ENCODE assay signal across 1 cellular context in the genomic region with DNA sequence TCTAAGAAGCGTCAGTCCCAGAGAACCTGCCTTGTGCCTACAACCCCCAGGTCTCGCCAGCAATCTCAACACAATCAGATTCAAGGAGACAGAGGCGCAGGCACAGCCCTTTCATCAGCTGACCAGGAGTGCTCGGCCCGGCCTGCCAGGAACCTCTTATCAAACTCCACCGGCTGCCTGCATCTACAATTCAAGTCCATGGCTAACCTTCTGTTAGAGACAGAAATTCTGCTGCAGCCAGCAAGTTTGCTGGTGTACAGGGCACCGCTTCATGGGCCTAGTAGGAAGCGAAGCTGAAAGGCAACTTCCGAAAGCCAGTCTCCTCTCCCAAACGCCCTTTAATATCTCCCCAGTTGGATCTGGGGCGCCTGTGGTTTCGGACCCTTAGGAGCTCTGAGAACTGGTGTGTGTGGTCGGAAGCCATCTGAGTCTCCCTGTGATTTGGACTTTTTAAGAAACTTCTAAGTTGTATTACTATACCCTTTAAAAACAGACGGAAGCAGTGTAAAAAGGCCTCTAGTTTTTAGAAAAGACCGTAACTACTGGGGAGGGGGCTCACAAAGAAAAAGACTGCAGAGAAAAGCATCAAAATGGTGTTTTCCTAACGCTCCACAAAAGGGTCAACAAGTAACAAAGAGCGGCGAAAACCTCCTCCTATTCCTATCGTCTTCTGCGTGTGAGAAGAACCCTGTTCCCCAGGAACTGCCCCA.
TF ChIP-seq lines count a peak whose summit lies in the region.

No MANE protein-coding gene starts in this region.

TF ChIP-seq in K562, 482 proteins besides CTCF, POLR2A, EP300 and RAD21 (continued from another document and continues in another):
- TF ChIP-seq, protein P1, sequence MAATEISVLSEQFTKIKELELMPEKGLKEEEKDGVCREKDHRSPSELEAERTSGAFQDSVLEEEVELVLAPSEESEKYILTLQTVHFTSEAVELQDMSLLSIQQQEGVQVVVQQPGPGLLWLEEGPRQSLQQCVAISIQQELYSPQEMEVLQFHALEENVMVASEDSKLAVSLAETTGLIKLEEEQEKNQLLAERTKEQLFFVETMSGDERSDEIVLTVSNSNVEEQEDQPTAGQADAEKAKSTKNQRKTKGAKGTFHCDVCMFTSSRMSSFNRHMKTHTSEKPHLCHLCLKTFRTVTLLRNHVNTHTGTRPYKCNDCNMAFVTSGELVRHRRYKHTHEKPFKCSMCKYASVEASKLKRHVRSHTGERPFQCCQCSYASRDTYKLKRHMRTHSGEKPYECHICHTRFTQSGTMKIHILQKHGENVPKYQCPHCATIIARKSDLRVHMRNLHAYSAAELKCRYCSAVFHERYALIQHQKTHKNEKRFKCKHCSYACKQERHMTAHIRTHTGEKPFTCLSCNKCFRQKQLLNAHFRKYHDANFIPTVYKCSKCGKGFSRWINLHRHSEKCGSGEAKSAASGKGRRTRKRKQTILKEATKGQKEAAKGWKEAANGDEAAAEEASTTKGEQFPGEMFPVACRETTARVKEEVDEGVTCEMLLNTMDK (IDR thresholded peaks at IDR 0.05; ENCODE audit: borderline replicate concordance, insufficient read depth, low read depth, low read length, poor library complexity, severe bottlenecking), result no peak
- TF ChIP-seq ZNF707 (CRISPR knock-in tag; conservative IDR thresholded peaks at IDR 0.05) (no peak), ZNF165 (CRISPR knock-in tag; IDR thresholded peaks at IDR 0.05; ENCODE audit: borderline replicate concordance) (no peak), MYC (IDR thresholded peaks at IDR 0.05; ENCODE audit: low read depth, low read length) (peak; percentile 18; the same call in 1 of the 2 replicates), MYC (CRISPR knock-in tag; IDR thresholded peaks at IDR 0.05; ENCODE audit: borderline replicate concordance, low read depth) (no peak), PHF20 (IDR thresholded peaks at IDR 0.05; ENCODE audit: partially characterized antibody) (no peak), FOXA1 (IDR thresholded peaks at IDR 0.05; ENCODE audit: borderline replicate concordance) (no peak), NFYB (IDR thresholded peaks at IDR 0.05; ENCODE audit: extremely low read depth, insufficient read length) (no peak), KLF1 (tag; IDR thresholded peaks at IDR 0.05) (no peak), ILF3 (IDR thresholded peaks at IDR 0.05; ENCODE audit: borderline replicate concordance) (no peak), CREM (IDR thresholded peaks at IDR 0.05; ENCODE audit: low read depth) (peak; percentile 46), YY1 (IDR thresholded peaks at IDR 0.05; ENCODE audit: borderline replicate concordance in 1 of 3, control insufficient read depth in 1 of 3, extremely low read depth in 1 of 3, insufficient read depth in 3 of 3, insufficient read length in 1 of 3, insufficient replicate concordance in 2 of 3, low read depth in 1 of 3, low read length in 2 of 3) (peak in 1 of 3 experiments; percentile 22), TAF7 (tag; IDR thresholded peaks at IDR 0.05) (no peak), DPF2 (IDR thresholded peaks at IDR 0.05) (peak; percentile 89), FOSL1 (tag; conservative IDR thresholded peaks at IDR 0.05) (no peak), ZNF717 (CRISPR knock-in tag; IDR thresholded peaks at IDR 0.05) (no peak), MCM7 (IDR thresholded peaks at IDR 0.05) (no peak), SLC30A9 (CRISPR knock-in tag; IDR thresholded peaks at IDR 0.05) (no peak), SETDB1 (IDR thresholded peaks at IDR 0.05; ENCODE audit: low read length) (no peak), BCOR (IDR thresholded peaks at IDR 0.05) (peak; percentile 77), ZBTB1 (CRISPR knock-in tag; IDR thresholded peaks at IDR 0.05; ENCODE audit: borderline replicate concordance, low read depth) (no peak), SAFB (IDR thresholded peaks at IDR 0.05; ENCODE audit: borderline replicate concordance, low read depth, low read length) (no peak), TCF7 (IDR thresholded peaks at IDR 0.05; ENCODE audit: borderline replicate concordance) (0 out of 2 replicates have a peak, but pooled peaks have one; percentile 32), ZNF143 (CRISPR knock-in tag; IDR thresholded peaks at IDR 0.05) (no peak; the same call in 1 of the 2 replicates), MYNN (IDR thresholded peaks at IDR 0.05) (peak; percentile 87), MYNN (CRISPR knock-in tag; IDR thresholded peaks at IDR 0.05) (no peak), MAFF (IDR thresholded peaks at IDR 0.05; ENCODE audit: low read length) (peak; percentile 60), RBM22 (IDR thresholded peaks at IDR 0.05; ENCODE audit: low read depth, low read length, poor library complexity, severe bottlenecking) (no peak), NEUROD1 (IDR thresholded peaks at IDR 0.05; ENCODE audit: borderline replicate concordance, low read depth, low read length, partially characterized antibody) (no peak)
- TF ChIP-seq, protein P2, sequence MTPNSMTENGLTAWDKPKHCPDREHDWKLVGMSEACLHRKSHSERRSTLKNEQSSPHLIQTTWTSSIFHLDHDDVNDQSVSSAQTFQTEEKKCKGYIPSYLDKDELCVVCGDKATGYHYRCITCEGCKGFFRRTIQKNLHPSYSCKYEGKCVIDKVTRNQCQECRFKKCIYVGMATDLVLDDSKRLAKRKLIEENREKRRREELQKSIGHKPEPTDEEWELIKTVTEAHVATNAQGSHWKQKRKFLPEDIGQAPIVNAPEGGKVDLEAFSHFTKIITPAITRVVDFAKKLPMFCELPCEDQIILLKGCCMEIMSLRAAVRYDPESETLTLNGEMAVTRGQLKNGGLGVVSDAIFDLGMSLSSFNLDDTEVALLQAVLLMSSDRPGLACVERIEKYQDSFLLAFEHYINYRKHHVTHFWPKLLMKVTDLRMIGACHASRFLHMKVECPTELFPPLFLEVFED (CRISPR knock-in tag; conservative IDR thresholded peaks at IDR 0.05), result no peak
- TF ChIP-seq, protein P3, sequence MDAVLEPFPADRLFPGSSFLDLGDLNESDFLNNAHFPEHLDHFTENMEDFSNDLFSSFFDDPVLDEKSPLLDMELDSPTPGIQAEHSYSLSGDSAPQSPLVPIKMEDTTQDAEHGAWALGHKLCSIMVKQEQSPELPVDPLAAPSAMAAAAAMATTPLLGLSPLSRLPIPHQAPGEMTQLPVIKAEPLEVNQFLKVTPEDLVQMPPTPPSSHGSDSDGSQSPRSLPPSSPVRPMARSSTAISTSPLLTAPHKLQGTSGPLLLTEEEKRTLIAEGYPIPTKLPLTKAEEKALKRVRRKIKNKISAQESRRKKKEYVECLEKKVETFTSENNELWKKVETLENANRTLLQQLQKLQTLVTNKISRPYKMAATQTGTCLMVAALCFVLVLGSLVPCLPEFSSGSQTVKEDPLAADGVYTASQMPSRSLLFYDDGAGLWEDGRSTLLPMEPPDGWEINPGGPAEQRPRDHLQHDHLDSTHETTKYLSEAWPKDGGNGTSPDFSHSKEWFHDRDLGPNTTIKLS (IDR thresholded peaks at IDR 0.05; ENCODE audit: borderline replicate concordance, low read depth), result no peak; the same call in 1 of the 2 replicates
- TF ChIP-seq, protein P4, sequence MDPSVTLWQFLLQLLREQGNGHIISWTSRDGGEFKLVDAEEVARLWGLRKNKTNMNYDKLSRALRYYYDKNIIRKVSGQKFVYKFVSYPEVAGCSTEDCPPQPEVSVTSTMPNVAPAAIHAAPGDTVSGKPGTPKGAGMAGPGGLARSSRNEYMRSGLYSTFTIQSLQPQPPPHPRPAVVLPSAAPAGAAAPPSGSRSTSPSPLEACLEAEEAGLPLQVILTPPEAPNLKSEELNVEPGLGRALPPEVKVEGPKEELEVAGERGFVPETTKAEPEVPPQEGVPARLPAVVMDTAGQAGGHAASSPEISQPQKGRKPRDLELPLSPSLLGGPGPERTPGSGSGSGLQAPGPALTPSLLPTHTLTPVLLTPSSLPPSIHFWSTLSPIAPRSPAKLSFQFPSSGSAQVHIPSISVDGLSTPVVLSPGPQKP (CRISPR knock-in tag; IDR thresholded peaks at IDR 0.05), result no peak
- TF ChIP-seq, protein P5, sequence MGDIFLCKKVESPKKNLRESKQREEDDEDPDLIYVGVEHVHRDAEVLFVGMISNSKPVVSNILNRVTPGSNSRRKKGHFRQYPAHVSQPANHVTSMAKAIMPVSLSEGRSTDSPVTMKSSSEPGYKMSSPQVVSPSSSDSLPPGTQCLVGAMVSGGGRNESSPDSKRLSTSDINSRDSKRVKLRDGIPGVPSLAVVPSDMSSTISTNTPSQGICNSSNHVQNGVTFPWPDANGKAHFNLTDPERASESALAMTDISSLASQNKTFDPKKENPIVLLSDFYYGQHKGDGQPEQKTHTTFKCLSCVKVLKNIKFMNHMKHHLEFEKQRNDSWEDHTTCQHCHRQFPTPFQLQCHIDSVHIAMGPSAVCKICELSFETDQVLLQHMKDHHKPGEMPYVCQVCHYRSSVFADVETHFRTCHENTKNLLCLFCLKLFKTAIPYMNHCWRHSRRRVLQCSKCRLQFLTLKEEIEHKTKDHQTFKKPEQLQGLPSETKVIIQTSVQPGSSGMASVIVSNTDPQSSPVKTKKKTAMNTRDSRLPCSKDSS (IDR thresholded peaks at IDR 0.05; ENCODE audit: low read depth, partially characterized antibody), result no peak
- TF ChIP-seq, protein P6, sequence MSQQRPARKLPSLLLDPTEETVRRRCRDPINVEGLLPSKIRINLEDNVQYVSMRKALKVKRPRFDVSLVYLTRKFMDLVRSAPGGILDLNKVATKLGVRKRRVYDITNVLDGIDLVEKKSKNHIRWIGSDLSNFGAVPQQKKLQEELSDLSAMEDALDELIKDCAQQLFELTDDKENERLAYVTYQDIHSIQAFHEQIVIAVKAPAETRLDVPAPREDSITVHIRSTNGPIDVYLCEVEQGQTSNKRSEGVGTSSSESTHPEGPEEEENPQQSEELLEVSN (IDR thresholded peaks at IDR 0.05; ENCODE audit: borderline replicate concordance in 1 of 2, extremely low read depth in 1 of 2, insufficient read depth in 1 of 2, insufficient read length in 1 of 2, low read depth in 1 of 2, low read length in 1 of 2, poor library complexity in 1 of 2, severe bottlenecking in 1 of 2), result peak in 1 of 2 experiments; percentile 33
- TF ChIP-seq, protein P7, sequence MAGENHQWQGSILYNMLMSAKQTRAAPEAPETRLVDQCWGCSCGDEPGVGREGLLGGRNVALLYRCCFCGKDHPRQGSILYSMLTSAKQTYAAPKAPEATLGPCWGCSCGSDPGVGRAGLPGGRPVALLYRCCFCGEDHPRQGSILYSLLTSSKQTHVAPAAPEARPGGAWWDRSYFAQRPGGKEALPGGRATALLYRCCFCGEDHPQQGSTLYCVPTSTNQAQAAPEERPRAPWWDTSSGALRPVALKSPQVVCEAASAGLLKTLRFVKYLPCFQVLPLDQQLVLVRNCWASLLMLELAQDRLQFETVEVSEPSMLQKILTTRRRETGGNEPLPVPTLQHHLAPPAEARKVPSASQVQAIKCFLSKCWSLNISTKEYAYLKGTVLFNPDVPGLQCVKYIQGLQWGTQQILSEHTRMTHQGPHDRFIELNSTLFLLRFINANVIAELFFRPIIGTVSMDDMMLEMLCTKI (IDR thresholded peaks at IDR 0.05; ENCODE audit: partially characterized antibody), result no peak
- TF ChIP-seq, protein P8, sequence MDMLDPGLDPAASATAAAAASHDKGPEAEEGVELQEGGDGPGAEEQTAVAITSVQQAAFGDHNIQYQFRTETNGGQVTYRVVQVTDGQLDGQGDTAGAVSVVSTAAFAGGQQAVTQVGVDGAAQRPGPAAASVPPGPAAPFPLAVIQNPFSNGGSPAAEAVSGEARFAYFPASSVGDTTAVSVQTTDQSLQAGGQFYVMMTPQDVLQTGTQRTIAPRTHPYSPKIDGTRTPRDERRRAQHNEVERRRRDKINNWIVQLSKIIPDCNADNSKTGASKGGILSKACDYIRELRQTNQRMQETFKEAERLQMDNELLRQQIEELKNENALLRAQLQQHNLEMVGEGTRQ (CRISPR knock-in tag; IDR thresholded peaks at IDR 0.05), result peak; percentile 73
- TF ChIP-seq, protein P9, sequence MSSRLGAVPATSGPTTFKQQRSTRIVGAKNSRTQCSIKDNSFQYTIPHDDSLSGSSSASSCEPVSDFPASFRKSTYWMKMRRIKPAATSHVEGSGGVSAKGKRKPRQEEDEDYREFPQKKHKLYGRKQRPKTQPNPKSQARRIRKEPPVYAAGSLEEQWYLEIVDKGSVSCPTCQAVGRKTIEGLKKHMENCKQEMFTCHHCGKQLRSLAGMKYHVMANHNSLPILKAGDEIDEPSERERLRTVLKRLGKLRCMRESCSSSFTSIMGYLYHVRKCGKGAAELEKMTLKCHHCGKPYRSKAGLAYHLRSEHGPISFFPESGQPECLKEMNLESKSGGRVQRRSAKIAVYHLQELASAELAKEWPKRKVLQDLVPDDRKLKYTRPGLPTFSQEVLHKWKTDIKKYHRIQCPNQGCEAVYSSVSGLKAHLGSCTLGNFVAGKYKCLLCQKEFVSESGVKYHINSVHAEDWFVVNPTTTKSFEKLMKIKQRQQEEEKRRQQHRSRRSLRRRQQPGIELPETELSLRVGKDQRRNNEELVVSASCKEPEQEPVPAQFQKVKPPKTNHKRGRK (tag; IDR thresholded peaks at IDR 0.05), result peak; percentile 16; the same call in 1 of the 2 replicates
- TF ChIP-seq, protein P10, sequence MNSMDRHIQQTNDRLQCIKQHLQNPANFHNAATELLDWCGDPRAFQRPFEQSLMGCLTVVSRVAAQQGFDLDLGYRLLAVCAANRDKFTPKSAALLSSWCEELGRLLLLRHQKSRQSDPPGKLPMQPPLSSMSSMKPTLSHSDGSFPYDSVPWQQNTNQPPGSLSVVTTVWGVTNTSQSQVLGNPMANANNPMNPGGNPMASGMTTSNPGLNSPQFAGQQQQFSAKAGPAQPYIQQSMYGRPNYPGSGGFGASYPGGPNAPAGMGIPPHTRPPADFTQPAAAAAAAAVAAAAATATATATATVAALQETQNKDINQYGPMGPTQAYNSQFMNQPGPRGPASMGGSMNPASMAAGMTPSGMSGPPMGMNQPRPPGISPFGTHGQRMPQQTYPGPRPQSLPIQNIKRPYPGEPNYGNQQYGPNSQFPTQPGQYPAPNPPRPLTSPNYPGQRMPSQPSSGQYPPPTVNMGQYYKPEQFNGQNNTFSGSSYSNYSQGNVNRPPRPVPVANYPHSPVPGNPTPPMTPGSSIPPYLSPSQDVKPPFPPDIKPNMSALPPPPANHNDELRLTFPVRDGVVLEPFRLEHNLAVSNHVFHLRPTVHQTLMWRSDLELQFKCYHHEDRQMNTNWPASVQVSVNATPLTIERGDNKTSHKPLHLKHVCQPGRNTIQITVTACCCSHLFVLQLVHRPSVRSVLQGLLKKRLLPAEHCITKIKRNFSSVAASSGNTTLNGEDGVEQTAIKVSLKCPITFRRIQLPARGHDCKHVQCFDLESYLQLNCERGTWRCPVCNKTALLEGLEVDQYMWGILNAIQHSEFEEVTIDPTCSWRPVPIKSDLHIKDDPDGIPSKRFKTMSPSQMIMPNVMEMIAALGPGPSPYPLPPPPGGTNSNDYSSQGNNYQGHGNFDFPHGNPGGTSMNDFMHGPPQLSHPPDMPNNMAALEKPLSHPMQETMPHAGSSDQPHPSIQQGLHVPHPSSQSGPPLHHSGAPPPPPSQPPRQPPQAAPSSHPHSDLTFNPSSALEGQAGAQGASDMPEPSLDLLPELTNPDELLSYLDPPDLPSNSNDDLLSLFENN (IDR thresholded peaks at IDR 0.05; ENCODE audit: low read depth in 2 of 2, low read length in 2 of 2), result peak in 1 of 2 experiments; percentile 83; a peak in 2 of 4 replicates
